In the genomic region with DNA sequence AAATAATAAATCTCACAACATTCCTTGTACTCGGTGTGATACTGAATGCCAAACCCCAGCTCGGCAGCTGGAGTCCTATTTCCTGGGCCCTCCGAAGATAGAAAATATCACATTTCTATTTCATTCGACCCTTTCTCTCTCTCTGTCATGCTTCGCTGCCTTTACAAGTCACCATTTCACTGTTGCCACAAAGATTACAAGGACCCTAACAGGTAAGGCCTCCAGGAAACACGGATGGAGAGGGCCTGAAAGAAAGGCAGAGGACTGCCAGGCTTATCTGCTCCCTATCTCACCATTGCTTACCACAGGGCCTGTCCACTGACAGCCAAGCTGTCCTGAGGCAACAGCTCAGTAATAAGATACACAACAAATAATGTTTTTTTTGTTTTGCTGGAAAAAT, we compare ENCODE assay signal across 1 cellular context.
TF ChIP-seq lines count a peak whose summit lies in the region.

No MANE protein-coding gene starts in this region.

TF ChIP-seq in HepG2, 621 proteins besides CTCF, POLR2A, EP300 and RAD21 (continued from another document):
- TF ChIP-seq, protein P1, sequence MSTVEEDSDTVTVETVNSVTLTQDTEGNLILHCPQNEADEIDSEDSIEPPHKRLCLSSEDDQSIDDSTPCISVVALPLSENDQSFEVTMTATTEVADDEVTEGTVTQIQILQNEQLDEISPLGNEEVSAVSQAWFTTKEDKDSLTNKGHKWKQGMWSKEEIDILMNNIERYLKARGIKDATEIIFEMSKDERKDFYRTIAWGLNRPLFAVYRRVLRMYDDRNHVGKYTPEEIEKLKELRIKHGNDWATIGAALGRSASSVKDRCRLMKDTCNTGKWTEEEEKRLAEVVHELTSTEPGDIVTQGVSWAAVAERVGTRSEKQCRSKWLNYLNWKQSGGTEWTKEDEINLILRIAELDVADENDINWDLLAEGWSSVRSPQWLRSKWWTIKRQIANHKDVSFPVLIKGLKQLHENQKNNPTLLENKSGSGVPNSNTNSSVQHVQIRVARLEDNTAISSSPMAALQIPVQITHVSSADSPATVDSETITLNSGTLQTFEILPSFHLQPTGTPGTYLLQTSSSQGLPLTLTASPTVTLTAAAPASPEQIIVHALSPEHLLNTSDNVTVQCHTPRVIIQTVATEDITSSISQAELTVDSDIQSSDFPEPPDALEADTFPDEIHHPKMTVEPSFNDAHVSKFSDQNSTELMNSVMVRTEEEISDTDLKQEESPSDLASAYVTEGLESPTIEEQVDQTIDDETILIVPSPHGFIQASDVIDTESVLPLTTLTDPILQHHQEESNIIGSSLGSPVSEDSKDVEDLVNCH (CRISPR knock-in tag; IDR thresholded peaks at IDR 0.05): no peak
- TF ChIP-seq ZNF496 (CRISPR knock-in tag; IDR thresholded peaks at IDR 0.05; ENCODE audit: insufficient replicate concordance) (no peak), ZBTB7A (CRISPR knock-in tag; IDR thresholded peaks at IDR 0.05) (no peak), SKIL (CRISPR knock-in tag; IDR thresholded peaks at IDR 0.05; ENCODE audit: borderline replicate concordance) (no peak)
